In genomic region chr20:3734111-3734843, GRCh38 we compare ENCODE assay signal across 19 cellular contexts. TPM values are rescaled to one million over a fixed set of nuclear protein-coding genes. Genes with fewer than 3 reads are reported as not detected.
A peak's percentile ranks its signal among the peaks of the same experiment; 100 is the strongest.
DNase-seq lines count a peak whose midpoint lies in the region; ATAC-seq and TF ChIP-seq lines count a peak whose summit lies in the region.
"Had no signal": no experiment of that assay in that cellular context is flagged by ENCODE, and none has a peak within 500 bp of the region (broad histone marks: within the 10 kb centered on the region; RNA-seq: fewer than 3 reads in every experiment).

No MANE protein-coding gene starts in this region.

- H3K79me2 ChIP-seq in osteoblast (ENCODE audit: insufficient read depth, low read length), result no peaks in the 10 kb centered on the region

- peaks cover 38% of the 10 kb centered on the region for H3K27me3 Mint-ChIP-seq in activated CD4-positive, alpha-beta T cell treated with anti-CD3 and anti-CD28 coated beads, Interleukin-2, amount 10 ng/mL, durations not matched to agents 24 days and 14 days

- H3K4me1 ChIP-seq in heart left ventricle (peaks cover 0 to 81% (median 32%) of the 10 kb centered on the region in 12 donors), osteoblast (ENCODE audit: insufficient read depth, low read length) (no peaks in the 10 kb centered on the region)

- H3K9me3 Mint-ChIP-seq in activated CD4-positive, alpha-beta T cell treated with anti-CD3 and anti-CD28 coated beads, Interleukin-2, amount 10 ng/mL, durations not matched to agents 24 days and 14 days, result no peaks in the 10 kb centered on the region
- H3K9me3 Mint-ChIP-seq: CD4-positive, alpha-beta T cell had no signal

- ATAC-seq in heart left ventricle (peak; percentile 62 to 79 (median 67)), Right ventricle myocardium inferior (no peak), left ventricle myocardium superior (peak; percentile 54)

- peaks cover 4% of the 10 kb centered on the region for H3K4me1 Mint-ChIP-seq in activated CD4-positive, alpha-beta T cell treated with anti-CD3 and anti-CD28 coated beads, Interleukin-2, amount 10 ng/mL, durations not matched to agents 24 days and 14 days
- H3K4me1 Mint-ChIP-seq: naive B cell had no signal

- H3K4me2 ChIP-seq in osteoblast (ENCODE audit: insufficient read depth, low read length), result no peak overlapping the region

- DNase-seq in heart left ventricle (peak in 3 of 5 donors; percentile 27 to 74 (median 57)), Right ventricle myocardium inferior (ENCODE audit: missing footprints) (no peak), left ventricle myocardium superior (peak; percentile 57), osteoblast (ENCODE audit: insufficient read length, low spot score, missing footprints) (peak; percentile 56), NCI-H2227 (lab: John Stamatoyannopoulos, UW; ENCODE audit: unreplicated experiment) (no peak), HuH-7.5 (ENCODE audit: low spot score) (no peak), NCI-H524 treated with DMSO at 0.1 percent for 48 hours (lab: John Stamatoyannopoulos, UW) (no peak)
- no peak for DNase-seq in activated CD4-positive, alpha-beta T cell treated with anti-CD3 and anti-CD28 coated beads, Interleukin-2, amount 10 ng/mL, durations not matched to agents 24 days and 14 days
- DNase-seq: amygdala; CD4-positive, alpha-beta T cell; DND-41; kidney glomerular epithelial cell; naive B cell; NCI-H2107; NCI-H748 treated with DMSO at 0.1 percent for 48 hours had no signal

- peaks cover 0 to 18% (median 0%) of the 10 kb centered on the region in 9 donors for H3K27me3 ChIP-seq in heart left ventricle
- peaks cover 45% of the 10 kb centered on the region for H3K27me3 ChIP-seq in osteoblast (ENCODE audit: insufficient read depth, low read length)

- intact Hi-C loops in heart left ventricle (cut with DNase I), result no loop called here
- intact Hi-C loops in Right ventricle myocardium inferior (cut with DNase I), result no loop called here
- intact Hi-C loops in left ventricle myocardium superior (cut with micrococcal nuclease), result no loop called here
- intact Hi-C loops in activated CD4-positive, alpha-beta T cell treated with anti-CD3 and anti-CD28 coated beads, Interleukin-2, amount 10 ng/mL, durations not matched to agents 24 days and 14 days (cut with micrococcal nuclease), result no loop called here

- no peak overlapping the region for H3K27ac Mint-ChIP-seq in activated CD4-positive, alpha-beta T cell treated with anti-CD3 and anti-CD28 coated beads, Interleukin-2, amount 10 ng/mL, durations not matched to agents 24 days and 14 days
- H3K27ac Mint-ChIP-seq: CD4-positive, alpha-beta T cell; naive B cell had no signal

- no peaks in the 10 kb centered on the region for H4K20me1 ChIP-seq in osteoblast (ENCODE audit: insufficient read depth, low read length)

- WGBS in heart left ventricle, 4 donors, result 45 to 58% (median 51%) methylated on average over 12 of the region's 12 CpGs

- TF ChIP-seq POLR2A in heart left ventricle (IDR thresholded peaks at IDR 0.05), result no peak

- peaks cover 0 to 6% (median 0%) of the 10 kb centered on the region in 9 donors for H3K36me3 ChIP-seq in heart left ventricle
- H3K36me3 ChIP-seq in osteoblast (ENCODE audit: insufficient read depth, low read length), result no peaks in the 10 kb centered on the region
- H3K36me3 ChIP-seq: thoracic aorta had no signal

- no peaks in the 10 kb centered on the region for H3K9me3 ChIP-seq in heart left ventricle
- H3K9me3 ChIP-seq in osteoblast (ENCODE audit: low read depth, low read length), result no peaks in the 10 kb centered on the region
- H3K9me3 ChIP-seq: thoracic aorta had no signal

- no peak for TF ChIP-seq CTCF in heart left ventricle (IDR thresholded peaks at IDR 0.05)
- no peak for TF ChIP-seq CTCF in osteoblast (IDR thresholded peaks at IDR 0.05; ENCODE audit: extremely low read depth, low read depth, low read length)

- H2AFZ ChIP-seq in osteoblast (ENCODE audit: low read length), result no peak overlapping the region

- H3K4me3 Mint-ChIP-seq in activated CD4-positive, alpha-beta T cell treated with anti-CD3 and anti-CD28 coated beads, Interleukin-2, amount 10 ng/mL, durations not matched to agents 24 days and 14 days, result no peak overlapping the region
- H3K4me3 Mint-ChIP-seq: CD4-positive, alpha-beta T cell had no signal

- no peaks in the 10 kb centered on the region for H3K36me3 Mint-ChIP-seq in activated CD4-positive, alpha-beta T cell treated with anti-CD3 and anti-CD28 coated beads, Interleukin-2, amount 10 ng/mL, durations not matched to agents 24 days and 14 days (ENCODE audit: low read depth)
- H3K36me3 Mint-ChIP-seq: naive B cell had no signal

- peak overlapping the region; percentile 73 to 96 (median 94) for H3K27ac ChIP-seq in heart left ventricle
- no peak overlapping the region for H3K27ac ChIP-seq in osteoblast (ENCODE audit: low read depth, low read length)
- H3K27ac ChIP-seq: thoracic aorta had no signal

- H3K4me3 ChIP-seq in heart left ventricle, result peak overlapping the region in 11 of 12 donors; percentile 51 to 91 (median 70)
- no peak overlapping the region for H3K4me3 ChIP-seq in osteoblast (ENCODE audit: insufficient read depth, low read length)

RNA-seq across cellular contexts. Expression of gene HSPA12B, which starts 1.8 kb away (rescaled TPM):
- 10 to 100 TPM; 10.4 to 35.7 (median 14.3) TPM for total RNA-seq in heart left ventricle
- polyA plus RNA-seq in heart left ventricle, result 10 to 100 TPM; 11.8 to 17.3 TPM
- 17.5 TPM for total RNA-seq in Right ventricle myocardium inferior
- 16.2 TPM for total RNA-seq in left ventricle myocardium superior
- total RNA-seq in osteoblast, result not detected in 2 replicates
- not detected in 2 replicates for total RNA-seq in activated CD4-positive, alpha-beta T cell treated with anti-CD3 and anti-CD28 coated beads, Interleukin-2, amount 10 ng/mL, durations not matched to agents 24 days and 14 days
- total RNA-seq: activated CD8-positive, alpha-beta memory T cell treated with anti-CD3 and anti-CD28 coated beads for 36 hours; epithelial cell of proximal tubule; HT1080 had no signal

RNA-seq across cellular contexts. Expression of gene SIGLEC1, which starts 21.9 kb away (rescaled TPM):
- total RNA-seq in heart left ventricle (10 to 100 TPM in 2 of 9 donors, 1 to 10 TPM in 7; 1.5 to 51.9 (median 5.7) TPM), Right ventricle myocardium inferior (9.5 TPM), left ventricle myocardium superior (7.1 TPM), osteoblast (under 0.01 TPM in 1 of 2 replicates, not detected in the other)
- polyA plus RNA-seq in heart left ventricle, result 1 to 10 TPM; 1.9 to 6.1 TPM
- not detected in 2 replicates for total RNA-seq in activated CD4-positive, alpha-beta T cell treated with anti-CD3 and anti-CD28 coated beads, Interleukin-2, amount 10 ng/mL, durations not matched to agents 24 days and 14 days
- total RNA-seq: activated CD8-positive, alpha-beta memory T cell treated with anti-CD3 and anti-CD28 coated beads for 36 hours; epithelial cell of proximal tubule; HT1080 had no signal

RNA-seq across cellular contexts. Expression of gene ADISSP, which starts 33.3 kb away (rescaled TPM):
- 10 to 100 TPM in 6 of 9 donors, 1 to 10 TPM in 3; 7.8 to 22.2 (median 13.7) TPM for total RNA-seq in heart left ventricle
- polyA plus RNA-seq in heart left ventricle, result 10 to 100 TPM in 1 of 2 donors, 1 to 10 TPM in 1; 9.8 to 19.3 TPM
- 14.6 TPM for total RNA-seq in Right ventricle myocardium inferior
- total RNA-seq in left ventricle myocardium superior, result 10.3 TPM
- total RNA-seq in osteoblast, result 15.3 and 18.5 TPM in 2 replicates
- 62.9 and 68.8 TPM in 2 replicates for total RNA-seq in activated CD4-positive, alpha-beta T cell treated with anti-CD3 and anti-CD28 coated beads, Interleukin-2, amount 10 ng/mL, durations not matched to agents 24 days and 14 days

RNA-seq across cellular contexts. Expression of gene SPEF1, which starts 47.0 kb away (rescaled TPM):
- total RNA-seq in heart left ventricle (under 1 TPM in 4 of 9 donors, not detected in 5; 0.18 to 0.65 (median 0.30) TPM), Right ventricle myocardium inferior (0.14 TPM), left ventricle myocardium superior (not detected), osteoblast (under 0.01 TPM in 1 of 2 replicates, not detected in the other)
- under 1 TPM; 0.11 to 0.17 TPM for polyA plus RNA-seq in heart left ventricle
- not detected in 2 replicates for total RNA-seq in activated CD4-positive, alpha-beta T cell treated with anti-CD3 and anti-CD28 coated beads, Interleukin-2, amount 10 ng/mL, durations not matched to agents 24 days and 14 days
- total RNA-seq: CD4-positive, alpha-beta T cell; HT1080 had no signal

RNA-seq across cellular contexts. Expression of gene CENPB, which starts 52.3 kb away (rescaled TPM):
- total RNA-seq in heart left ventricle, result 100 to 1,000 TPM in 1 of 9 donors, 10 to 100 TPM in 8; 56.2 to 122 (median 74.0) TPM
- polyA plus RNA-seq in heart left ventricle, result 100 to 1,000 TPM in 1 of 2 donors, 10 to 100 TPM in 1; 77.1 to 105 TPM
- 68.2 TPM for total RNA-seq in Right ventricle myocardium inferior
- 68.3 TPM for total RNA-seq in left ventricle myocardium superior
- 95.5 and 101 TPM in 2 replicates for total RNA-seq in osteoblast
- total RNA-seq in activated CD4-positive, alpha-beta T cell treated with anti-CD3 and anti-CD28 coated beads, Interleukin-2, amount 10 ng/mL, durations not matched to agents 24 days and 14 days, result 72.8 and 74.4 TPM in 2 replicates

Comparison
In these comparisons a context has a peak if more than half of its experiments do, and no peak if none do; other contexts are left out.
1. DNase-seq: peak in heart left ventricle (3 of 5), left ventricle myocardium superior (single experiment) and osteoblast (single experiment); none in Right ventricle myocardium inferior (single experiment), NCI-H2227 (single experiment), activated CD4-positive, alpha-beta T cell treated with anti-CD3 and anti-CD28 coated beads, Interleukin-2, amount 10 ng/mL, durations not matched to agents 24 days and 14 days (single experiment), HuH-7.5 (single experiment) and NCI-H524 treated with DMSO at 0.1 percent for 48 hours (single experiment).
2. RNA of gene HSPA12B, which starts 1.8 kb away (total RNA-seq): 17.5 TPM in Right ventricle myocardium inferior (single experiment), 16.2 TPM in left ventricle myocardium superior (single experiment) and 10.4 to 35.7 TPM in heart left ventricle; not detected in osteoblast and not detected in activated CD4-positive, alpha-beta T cell treated with anti-CD3 and anti-CD28 coated beads, Interleukin-2, amount 10 ng/mL, durations not matched to agents 24 days and 14 days; every median in the first group is over 10 times any median in the second.